In the genomic region with DNA sequence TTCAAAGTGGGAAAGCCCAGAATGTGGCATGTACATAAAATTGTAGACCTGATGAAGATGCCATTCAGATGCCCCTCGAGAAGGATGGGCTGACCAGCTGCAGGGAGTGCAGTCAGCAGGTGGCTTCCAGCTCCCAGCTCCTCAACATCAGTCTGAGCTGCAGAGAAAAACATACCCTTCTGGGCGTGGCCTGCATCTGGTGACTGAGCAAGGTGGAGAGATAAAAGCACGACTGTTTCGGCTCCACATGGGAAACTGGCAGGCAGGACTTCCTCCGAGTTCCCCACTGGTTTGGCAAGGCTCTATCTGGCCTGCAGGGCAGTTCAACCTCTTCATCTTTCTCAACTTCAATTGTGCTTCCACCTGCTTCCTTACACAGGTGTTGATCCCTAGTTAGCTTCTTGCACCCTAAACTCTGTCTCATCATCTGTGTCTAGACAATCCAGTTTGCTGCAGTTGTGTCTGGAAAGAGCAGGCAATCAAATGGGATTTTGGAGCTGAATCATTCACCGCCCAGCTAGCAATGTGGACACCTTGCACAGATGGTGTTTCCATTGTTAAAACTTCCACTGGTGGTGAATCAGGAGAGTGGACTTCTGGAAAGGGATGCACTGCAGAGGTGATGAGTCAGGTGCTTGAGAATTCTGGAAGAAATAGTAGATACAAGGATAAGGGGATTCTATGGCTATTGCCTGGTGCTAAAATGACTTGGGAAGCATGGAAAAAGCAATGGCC, we compare ENCODE assay signal across 1 cellular context.
TF ChIP-seq lines count a peak whose summit lies in the region.

No MANE protein-coding gene starts in this region.

TF ChIP-seq in GM23338, 12 proteins besides CTCF, POLR2A, EP300 and RAD21:
- TF ChIP-seq, protein P1, sequence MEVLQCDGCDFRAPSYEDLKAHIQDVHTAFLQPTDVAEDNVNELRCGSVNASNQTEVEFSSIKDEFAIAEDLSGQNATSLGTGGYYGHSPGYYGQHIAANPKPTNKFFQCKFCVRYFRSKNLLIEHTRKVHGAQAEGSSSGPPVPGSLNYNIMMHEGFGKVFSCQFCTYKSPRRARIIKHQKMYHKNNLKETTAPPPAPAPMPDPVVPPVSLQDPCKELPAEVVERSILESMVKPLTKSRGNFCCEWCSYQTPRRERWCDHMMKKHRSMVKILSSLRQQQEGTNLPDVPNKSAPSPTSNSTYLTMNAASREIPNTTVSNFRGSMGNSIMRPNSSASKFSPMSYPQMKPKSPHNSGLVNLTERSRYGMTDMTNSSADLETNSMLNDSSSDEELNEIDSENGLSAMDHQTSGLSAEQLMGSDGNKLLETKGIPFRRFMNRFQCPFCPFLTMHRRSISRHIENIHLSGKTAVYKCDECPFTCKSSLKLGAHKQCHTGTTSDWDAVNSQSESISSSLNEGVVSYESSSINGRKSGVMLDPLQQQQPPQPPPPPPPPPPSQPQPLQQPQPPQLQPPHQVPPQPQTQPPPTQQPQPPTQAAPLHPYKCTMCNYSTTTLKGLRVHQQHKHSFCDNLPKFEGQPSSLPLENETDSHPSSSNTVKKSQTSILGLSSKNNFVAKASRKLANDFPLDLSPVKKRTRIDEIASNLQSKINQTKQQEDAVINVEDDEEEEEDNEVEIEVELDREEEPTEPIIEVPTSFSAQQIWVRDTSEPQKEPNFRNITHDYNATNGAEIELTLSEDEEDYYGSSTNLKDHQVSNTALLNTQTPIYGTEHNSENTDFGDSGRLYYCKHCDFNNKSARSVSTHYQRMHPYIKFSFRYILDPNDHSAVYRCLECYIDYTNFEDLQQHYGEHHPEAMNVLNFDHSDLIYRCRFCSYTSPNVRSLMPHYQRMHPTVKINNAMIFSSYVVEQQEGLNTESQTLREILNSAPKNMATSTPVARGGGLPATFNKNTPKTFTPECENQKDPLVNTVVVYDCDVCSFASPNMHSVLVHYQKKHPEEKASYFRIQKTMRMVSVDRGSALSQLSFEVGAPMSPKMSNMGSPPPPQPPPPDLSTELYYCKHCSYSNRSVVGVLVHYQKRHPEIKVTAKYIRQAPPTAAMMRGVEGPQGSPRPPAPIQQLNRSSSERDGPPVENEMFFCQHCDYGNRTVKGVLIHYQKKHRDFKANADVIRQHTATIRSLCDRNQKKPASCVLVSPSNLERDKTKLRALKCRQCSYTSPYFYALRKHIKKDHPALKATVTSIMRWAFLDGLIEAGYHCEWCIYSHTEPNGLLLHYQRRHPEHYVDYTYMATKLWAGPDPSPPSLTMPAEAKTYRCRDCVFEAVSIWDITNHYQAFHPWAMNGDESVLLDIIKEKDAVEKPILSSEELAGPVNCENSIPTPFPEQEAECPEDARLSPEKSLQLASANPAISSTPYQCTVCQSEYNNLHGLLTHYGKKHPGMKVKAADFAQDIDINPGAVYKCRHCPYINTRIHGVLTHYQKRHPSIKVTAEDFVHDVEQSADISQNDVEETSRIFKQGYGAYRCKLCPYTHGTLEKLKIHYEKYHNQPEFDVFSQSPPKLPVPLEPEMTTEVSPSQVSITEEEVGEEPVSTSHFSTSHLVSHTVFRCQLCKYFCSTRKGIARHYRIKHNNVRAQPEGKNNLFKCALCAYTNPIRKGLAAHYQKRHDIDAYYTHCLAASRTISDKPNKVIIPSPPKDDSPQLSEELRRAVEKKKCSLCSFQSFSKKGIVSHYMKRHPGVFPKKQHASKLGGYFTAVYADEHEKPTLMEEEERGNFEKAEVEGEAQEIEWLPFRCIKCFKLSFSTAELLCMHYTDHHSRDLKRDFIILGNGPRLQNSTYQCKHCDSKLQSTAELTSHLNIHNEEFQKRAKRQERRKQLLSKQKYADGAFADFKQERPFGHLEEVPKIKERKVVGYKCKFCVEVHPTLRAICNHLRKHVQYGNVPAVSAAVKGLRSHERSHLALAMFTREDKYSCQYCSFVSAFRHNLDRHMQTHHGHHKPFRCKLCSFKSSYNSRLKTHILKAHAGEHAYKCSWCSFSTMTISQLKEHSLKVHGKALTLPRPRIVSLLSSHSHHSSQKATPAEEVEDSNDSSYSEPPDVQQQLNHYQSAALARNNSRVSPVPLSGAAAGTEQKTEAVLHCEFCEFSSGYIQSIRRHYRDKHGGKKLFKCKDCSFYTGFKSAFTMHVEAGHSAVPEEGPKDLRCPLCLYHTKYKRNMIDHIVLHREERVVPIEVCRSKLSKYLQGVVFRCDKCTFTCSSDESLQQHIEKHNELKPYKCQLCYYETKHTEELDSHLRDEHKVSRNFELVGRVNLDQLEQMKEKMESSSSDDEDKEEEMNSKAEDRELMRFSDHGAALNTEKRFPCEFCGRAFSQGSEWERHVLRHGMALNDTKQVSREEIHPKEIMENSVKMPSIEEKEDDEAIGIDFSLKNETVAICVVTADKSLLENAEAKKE (CRISPR knock-in tag; IDR thresholded peaks at IDR 0.05) = no peak
- no peak for TF ChIP-seq ZNF114 (CRISPR knock-in tag; IDR thresholded peaks at IDR 0.05)
- TF ChIP-seq STAT1 (IDR thresholded peaks at IDR 0.05; ENCODE audit: unreplicated experiment) = no peak
- no peak for TF ChIP-seq CREB1 (CRISPR knock-in tag; IDR thresholded peaks at IDR 0.05; ENCODE audit: low read depth)
- TF ChIP-seq, protein P2, sequence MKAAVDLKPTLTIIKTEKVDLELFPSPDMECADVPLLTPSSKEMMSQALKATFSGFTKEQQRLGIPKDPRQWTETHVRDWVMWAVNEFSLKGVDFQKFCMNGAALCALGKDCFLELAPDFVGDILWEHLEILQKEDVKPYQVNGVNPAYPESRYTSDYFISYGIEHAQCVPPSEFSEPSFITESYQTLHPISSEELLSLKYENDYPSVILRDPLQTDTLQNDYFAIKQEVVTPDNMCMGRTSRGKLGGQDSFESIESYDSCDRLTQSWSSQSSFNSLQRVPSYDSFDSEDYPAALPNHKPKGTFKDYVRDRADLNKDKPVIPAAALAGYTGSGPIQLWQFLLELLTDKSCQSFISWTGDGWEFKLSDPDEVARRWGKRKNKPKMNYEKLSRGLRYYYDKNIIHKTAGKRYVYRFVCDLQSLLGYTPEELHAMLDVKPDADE (IDR thresholded peaks at IDR 0.05) = no peak
- no peak for TF ChIP-seq JUNB (IDR thresholded peaks at IDR 0.05; ENCODE audit: unreplicated experiment)
- no peak for TF ChIP-seq EZH2phosphoT487 (IDR thresholded peaks at IDR 0.05; ENCODE audit: unreplicated experiment)
- TF ChIP-seq, protein P3, sequence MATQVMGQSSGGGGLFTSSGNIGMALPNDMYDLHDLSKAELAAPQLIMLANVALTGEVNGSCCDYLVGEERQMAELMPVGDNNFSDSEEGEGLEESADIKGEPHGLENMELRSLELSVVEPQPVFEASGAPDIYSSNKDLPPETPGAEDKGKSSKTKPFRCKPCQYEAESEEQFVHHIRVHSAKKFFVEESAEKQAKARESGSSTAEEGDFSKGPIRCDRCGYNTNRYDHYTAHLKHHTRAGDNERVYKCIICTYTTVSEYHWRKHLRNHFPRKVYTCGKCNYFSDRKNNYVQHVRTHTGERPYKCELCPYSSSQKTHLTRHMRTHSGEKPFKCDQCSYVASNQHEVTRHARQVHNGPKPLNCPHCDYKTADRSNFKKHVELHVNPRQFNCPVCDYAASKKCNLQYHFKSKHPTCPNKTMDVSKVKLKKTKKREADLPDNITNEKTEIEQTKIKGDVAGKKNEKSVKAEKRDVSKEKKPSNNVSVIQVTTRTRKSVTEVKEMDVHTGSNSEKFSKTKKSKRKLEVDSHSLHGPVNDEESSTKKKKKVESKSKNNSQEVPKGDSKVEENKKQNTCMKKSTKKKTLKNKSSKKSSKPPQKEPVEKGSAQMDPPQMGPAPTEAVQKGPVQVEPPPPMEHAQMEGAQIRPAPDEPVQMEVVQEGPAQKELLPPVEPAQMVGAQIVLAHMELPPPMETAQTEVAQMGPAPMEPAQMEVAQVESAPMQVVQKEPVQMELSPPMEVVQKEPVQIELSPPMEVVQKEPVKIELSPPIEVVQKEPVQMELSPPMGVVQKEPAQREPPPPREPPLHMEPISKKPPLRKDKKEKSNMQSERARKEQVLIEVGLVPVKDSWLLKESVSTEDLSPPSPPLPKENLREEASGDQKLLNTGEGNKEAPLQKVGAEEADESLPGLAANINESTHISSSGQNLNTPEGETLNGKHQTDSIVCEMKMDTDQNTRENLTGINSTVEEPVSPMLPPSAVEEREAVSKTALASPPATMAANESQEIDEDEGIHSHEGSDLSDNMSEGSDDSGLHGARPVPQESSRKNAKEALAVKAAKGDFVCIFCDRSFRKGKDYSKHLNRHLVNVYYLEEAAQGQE (IDR thresholded peaks at IDR 0.05; ENCODE audit: unreplicated experiment) = no peak
- TF ChIP-seq ZNF331 (CRISPR knock-in tag; IDR thresholded peaks at IDR 0.05; ENCODE audit: low read depth) = no peak
- TF ChIP-seq POLR2AphosphoS5 (IDR thresholded peaks at IDR 0.05; ENCODE audit: low read depth) = no peak
- TF ChIP-seq EZH2 (IDR thresholded peaks at IDR 0.05; ENCODE audit: low read depth, unreplicated experiment) = no peak
- no peak for TF ChIP-seq NANOG (IDR thresholded peaks at IDR 0.05; ENCODE audit: borderline replicate concordance)
TF ChIP-seq in GM23338: peak in this region for 0.
